Comparison of ENCODE assay signal across 15 cellular contexts in genomic region chr2:217710218-217710565, GRCh38.
DNase-seq lines count a peak whose midpoint lies in the region; ATAC-seq and TF ChIP-seq lines count a peak whose summit lies in the region.
"Had no signal": no experiment of that assay in that cellular context is flagged by ENCODE, and none has a peak within 500 bp of the region (broad histone marks: within the 10 kb centered on the region; RNA-seq: fewer than 3 reads in every experiment).

No MANE protein-coding gene starts in this region.

- H3K36me3 Mint-ChIP-seq in stimulated activated naive B cell treated with anti-CD40 and anti-IgM and Interleukin-4, amounts not matched to agents 10 μg/mL and 1 μg/mL and 100 μg/mL, for 72 hours = no peaks in the 10 kb centered on the region
- H3K36me3 Mint-ChIP-seq: CD4-positive, CD25-positive, alpha-beta regulatory T cell; natural killer cell treated with Interleukin-12 subunit alpha and Interleukin-12 subunit beta and Interleukin-15 and Interleukin-18, amount 100 ng/mL, for 72 hours had no signal

- no peak overlapping the region for H3K27ac Mint-ChIP-seq in stimulated activated naive B cell treated with anti-CD40 and anti-IgM and Interleukin-4, amounts not matched to agents 10 μg/mL and 1 μg/mL and 100 μg/mL, for 72 hours
- H3K27ac Mint-ChIP-seq: CD4-positive, CD25-positive, alpha-beta regulatory T cell; H9; natural killer cell treated with Interleukin-12 subunit alpha and Interleukin-12 subunit beta and Interleukin-15 and Interleukin-18, amount 100 ng/mL, for 72 hours had no signal

- H3K27ac ChIP-seq in GM23248 = peak overlapping the region; percentile 90
- peak overlapping the region; percentile 11 to 44 for H3K27ac ChIP-seq in ascending aorta
- H3K27ac ChIP-seq in hepatocyte = peak overlapping the region; percentile 30
- H3K27ac ChIP-seq in smooth muscle cell (ENCODE audit: low read depth) = peak overlapping the region; percentile 87
- H3K27ac ChIP-seq: WERI-Rb-1 had no signal

- TF ChIP-seq CTCF in ascending aorta (IDR thresholded peaks at IDR 0.05) (no peak), hepatocyte (IDR thresholded peaks at IDR 0.05; ENCODE audit: poor library complexity) (no peak), smooth muscle cell (IDR thresholded peaks at IDR 0.05; ENCODE audit: borderline replicate concordance, insufficient read depth, poor library complexity, severe bottlenecking) (no peak)

- H3K4me2 ChIP-seq in GM23248 (ENCODE audit: unreplicated experiment) (peak overlapping the region; percentile 61), hepatocyte (no peak overlapping the region), smooth muscle cell (peak overlapping the region; percentile 55)

- 0 to 30% methylated on average over 1 of the region's 1 CpG for WGBS in GM23248 (ENCODE audit: low coverage in 1 of 2, low lambda C conversion rate in 2 of 2, missing lambda C conversion rate in 2 of 2), 2 experiments
- WGBS in hepatocyte (ENCODE audit: low lambda C conversion rate, missing lambda C conversion rate) = 35% methylated on average over 1 of the region's 1 CpG
- WGBS in smooth muscle cell (ENCODE audit: low lambda C conversion rate) = 12% methylated on average over 1 of the region's 1 CpG

- no peaks in the 10 kb centered on the region for H3K9me3 Mint-ChIP-seq in stimulated activated naive B cell treated with anti-CD40 and anti-IgM and Interleukin-4, amounts not matched to agents 10 μg/mL and 1 μg/mL and 100 μg/mL, for 72 hours
- H3K9me3 Mint-ChIP-seq: CD4-positive, CD25-positive, alpha-beta regulatory T cell; H9; natural killer cell treated with Interleukin-12 subunit alpha and Interleukin-12 subunit beta and Interleukin-15 and Interleukin-18, amount 100 ng/mL, for 72 hours had no signal

- peaks cover 0 to 2% of the 10 kb centered on the region in 2 donors for H3K4me1 Mint-ChIP-seq in stimulated activated naive B cell treated with anti-CD40 and anti-IgM and Interleukin-4, amounts not matched to agents 10 μg/mL and 1 μg/mL and 100 μg/mL, for 72 hours
- H3K4me1 Mint-ChIP-seq: CD4-positive, CD25-positive, alpha-beta regulatory T cell had no signal

- H3K4me3 ChIP-seq in GM23248 (no peak overlapping the region), ascending aorta (no peak overlapping the region), hepatocyte (no peak overlapping the region), smooth muscle cell (no peak overlapping the region)

- H3K4me3 Mint-ChIP-seq in stimulated activated naive B cell treated with anti-CD40 and anti-IgM and Interleukin-4, amounts not matched to agents 10 μg/mL and 1 μg/mL and 100 μg/mL, for 72 hours = no peak overlapping the region
- H3K4me3 Mint-ChIP-seq: CD4-positive, CD25-positive, alpha-beta regulatory T cell; H9; natural killer cell treated with Interleukin-12 subunit alpha and Interleukin-12 subunit beta and Interleukin-15 and Interleukin-18, amount 100 ng/mL, for 72 hours had no signal

- no peaks in the 10 kb centered on the region for H3K9me2 ChIP-seq in GM23248 (ENCODE audit: insufficient read depth)
- H3K9me2 ChIP-seq in hepatocyte (replicated peaks; ENCODE audit: insufficient read depth) = no peaks in the 10 kb centered on the region

- ATAC-seq in stimulated activated naive B cell treated with anti-CD40 and anti-IgM and Interleukin-4, amounts not matched to agents 10 μg/mL and 1 μg/mL and 100 μg/mL, for 72 hours (replicated peaks) = no peak
- ATAC-seq: natural killer cell treated with Interleukin-12 subunit alpha and Interleukin-12 subunit beta and Interleukin-15 and Interleukin-18, amount 100 ng/mL, for 72 hours had no signal

- H3K9ac ChIP-seq in GM23248 (peak overlapping the region; percentile 55), smooth muscle cell (ENCODE audit: low read depth) (peak overlapping the region; percentile 30)

- H4K20me1 ChIP-seq in GM23248 (ENCODE audit: insufficient read depth) = no peaks in the 10 kb centered on the region
- no peaks in the 10 kb centered on the region for H4K20me1 ChIP-seq in hepatocyte (ENCODE audit: insufficient read depth, poor library complexity, severe bottlenecking)
- H4K20me1 ChIP-seq in smooth muscle cell (ENCODE audit: low read depth) = no peaks in the 10 kb centered on the region

- peak overlapping the region; percentile 25; the same call in 1 of the 2 replicates for H2AFZ ChIP-seq in GM23248
- no peak overlapping the region for H2AFZ ChIP-seq in hepatocyte
- H2AFZ ChIP-seq in smooth muscle cell (ENCODE audit: low read depth) = no peak overlapping the region

- intact Hi-C loops in ascending aorta (cut with DNase I) = loop anchor here (5.0 to 10.0 kb wide), 4 partner anchors 198 to 1193 kb away; no protein-coding TSS in a partner anchor

- H3K4me1 ChIP-seq in GM23248 (ENCODE audit: insufficient read depth) (peaks cover 59% of the 10 kb centered on the region), ascending aorta (peaks cover 5 to 27% of the 10 kb centered on the region in 2 donors), hepatocyte (ENCODE audit: insufficient read depth) (peaks cover 7% of the 10 kb centered on the region), smooth muscle cell (ENCODE audit: low read depth) (peaks cover 25% of the 10 kb centered on the region)

- in situ Hi-C loops in GM23248 (cut with MboI) = loop anchor here (5.0 to 10.0 kb wide), 2 partner anchors 195 to 1013 kb away; partner anchors contain the start of gene IGFBP5

- no peaks in the 10 kb centered on the region for H3K79me2 ChIP-seq in GM23248 (ENCODE audit: insufficient read depth)
- H3K79me2 ChIP-seq in hepatocyte = no peaks in the 10 kb centered on the region
- H3K79me2 ChIP-seq in smooth muscle cell (ENCODE audit: low read depth) = no peaks in the 10 kb centered on the region

- DNase-seq in GM23248 (peak; percentile 91), ascending aorta (ENCODE audit: low spot score in 2 of 2) (no peak), hepatocyte (ENCODE audit: low spot score) (no peak), smooth muscle cell (lab: John Stamatoyannopoulos, UW; ENCODE audit: unreplicated experiment) (no peak), nucleus accumbens (lab: John Stamatoyannopoulos, UW) (no peak), NCI-H2081 treated with DMSO at 0.1 percent for 48 hours (lab: John Stamatoyannopoulos, UW) (no peak)
- DNase-seq in stimulated activated naive B cell treated with anti-CD40 and anti-IgM and Interleukin-4, amounts not matched to agents 10 μg/mL and 1 μg/mL and 100 μg/mL, for 72 hours = no peak
- DNase-seq: aorta; CD4-positive, CD25-positive, alpha-beta regulatory T cell; H9; NCI-H1694; NCI-H524 treated with DMSO at 0.1 percent for 48 hours; substantia nigra; WERI-Rb-1 had no signal

- peaks cover 65% of the 10 kb centered on the region for H3F3A ChIP-seq in GM23248 (ENCODE audit: insufficient read depth)
- H3F3A ChIP-seq in smooth muscle cell (ENCODE audit: low read depth) = peaks cover 33% of the 10 kb centered on the region

- H3K27me3 ChIP-seq in GM23248 (replicated peaks; ENCODE audit: insufficient read depth) = no peaks in the 10 kb centered on the region
- H3K27me3 ChIP-seq in ascending aorta = no peaks in the 10 kb centered on the region
- no peaks in the 10 kb centered on the region for H3K27me3 ChIP-seq in hepatocyte
- no peaks in the 10 kb centered on the region for H3K27me3 ChIP-seq in smooth muscle cell (ENCODE audit: low read depth)

- H3K9me3 ChIP-seq in GM23248 (ENCODE audit: low read depth) (no peaks in the 10 kb centered on the region), ascending aorta (no peaks in the 10 kb centered on the region), hepatocyte (ENCODE audit: low read depth) (no peaks in the 10 kb centered on the region), smooth muscle cell (replicated peaks; ENCODE audit: low read depth) (no peaks in the 10 kb centered on the region)

- H3K27me3 Mint-ChIP-seq in stimulated activated naive B cell treated with anti-CD40 and anti-IgM and Interleukin-4, amounts not matched to agents 10 μg/mL and 1 μg/mL and 100 μg/mL, for 72 hours = peaks cover 16 to 30% of the 10 kb centered on the region in 2 donors
- H3K27me3 Mint-ChIP-seq: CD4-positive, CD25-positive, alpha-beta regulatory T cell had no signal

- no peaks in the 10 kb centered on the region for H3K36me3 ChIP-seq in GM23248 (ENCODE audit: low read depth)
- H3K36me3 ChIP-seq in ascending aorta = peaks cover 4 to 11% of the 10 kb centered on the region in 2 donors
- H3K36me3 ChIP-seq in hepatocyte (replicated peaks; ENCODE audit: insufficient read depth, low read depth) = no peaks in the 10 kb centered on the region
- H3K36me3 ChIP-seq in smooth muscle cell (ENCODE audit: low read depth) = no peaks in the 10 kb centered on the region
- H3K36me3 ChIP-seq: WERI-Rb-1 had no signal

Comparison
In these comparisons a context has a peak if more than half of its experiments do, and no peak if none do; other contexts are left out.
1. H3K27ac ChIP-seq: peak in every context shown above with its lines; median percentile 90 in GM23248; 87 in smooth muscle cell; 30 in hepatocyte; 28 in ascending aorta.